Comparison of ENCODE assay signal across 20 cellular contexts in the genomic region with DNA sequence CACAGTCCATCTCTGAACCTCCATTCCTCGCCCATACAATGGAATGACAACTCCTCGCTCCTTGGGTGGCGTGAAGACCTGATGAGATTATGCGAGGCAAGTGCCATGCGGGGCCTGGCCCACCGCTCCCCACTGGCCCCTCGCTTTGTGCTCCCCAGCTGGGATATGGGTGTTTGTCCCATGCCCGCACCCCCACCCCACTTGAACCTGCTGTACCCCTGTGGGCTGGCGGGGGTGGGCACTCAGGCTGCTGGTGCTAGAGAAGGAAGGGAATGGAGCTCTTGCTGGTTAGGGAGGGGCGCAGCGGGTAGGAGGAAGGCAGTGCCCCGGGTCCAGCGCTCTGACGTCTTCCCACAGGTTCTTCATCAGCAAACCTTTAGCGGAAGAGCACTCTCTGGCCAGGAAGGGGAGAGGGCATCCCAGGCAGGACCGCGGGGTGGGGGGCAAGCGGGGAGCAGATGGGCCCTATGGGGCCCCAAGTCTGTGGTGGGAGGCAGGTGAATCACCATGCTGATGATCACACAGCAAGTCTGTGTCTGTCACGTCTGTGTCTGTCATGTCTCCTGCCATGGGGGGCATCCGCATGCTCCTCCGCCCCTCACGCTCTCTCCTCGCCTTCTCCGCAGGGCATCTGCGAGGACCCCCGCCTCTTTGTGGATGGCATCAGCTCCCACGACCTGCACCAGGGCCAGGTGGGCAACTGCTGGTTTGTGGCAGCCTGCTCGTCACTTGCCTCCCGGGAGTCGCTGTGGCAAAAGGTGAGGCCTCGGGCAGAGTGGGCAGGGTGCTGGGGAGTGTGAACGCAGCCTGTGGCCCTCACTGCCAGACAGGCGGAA. TPM values are rescaled to one million over a fixed set of nuclear protein-coding genes. Genes with fewer than 3 reads are reported as not detected.
"Had no signal": no experiment of that assay in that cellular context is flagged by ENCODE, and none has a peak within 500 bp of the region (broad histone marks: within the 10 kb centered on the region; RNA-seq: fewer than 3 reads in every experiment).

No MANE protein-coding gene starts in this region.

- H3K9me3 Mint-ChIP-seq: activated CD4-positive, alpha-beta memory T cell treated with anti-CD3 and anti-CD28 coated beads, Interleukin-2, amount 10 ng/mL, durations not matched to agents 7 days and 5 days; activated T-cell treated with anti-CD3 and anti-CD28 coated beads, Interleukin-2, amount 50 U/mL, for 24 hours; naive thymus-derived CD4-positive, alpha-beta T cell had no signal

- ATAC-seq: esophagus mucosa; naive thymus-derived CD4-positive, alpha-beta T cell; right lobe of liver had no signal

- H3K27me3 Mint-ChIP-seq: activated CD4-positive, alpha-beta memory T cell treated with anti-CD3 and anti-CD28 coated beads, Interleukin-2, amount 10 ng/mL, durations not matched to agents 7 days and 5 days; activated T-cell treated with anti-CD3 and anti-CD28 coated beads, Interleukin-2, amount 50 U/mL, for 24 hours; naive thymus-derived CD4-positive, alpha-beta T cell; progenitor cell of endocrine pancreas had no signal

- H3K9me3 ChIP-seq: colonic mucosa, right lobe of liver had no signal

- H3K36me3 ChIP-seq: cardiac muscle cell, colonic mucosa had no signal

- DNase-seq: activated CD4-positive, alpha-beta memory T cell treated with anti-CD3 and anti-CD28 coated beads, Interleukin-2, amount 10 ng/mL, durations not matched to agents 7 days and 5 days; activated naive CD4-positive, alpha-beta T cell treated with anti-CD3 and anti-CD28 coated beads, Interleukin-2, amount 50 U/mL, for 16 hours; activated T-cell treated with anti-CD3 and anti-CD28 coated beads, Interleukin-2, amount 50 U/mL, for 24 hours; colonic mucosa; hippocampal formation; kidney glomerular epithelial cell; mammary epithelial cell; naive thymus-derived CD4-positive, alpha-beta T cell; stimulated activated CD4-positive, alpha-beta T cell treated with anti-CD3 and anti-CD28 coated beads, Interleukin-12 subunit alpha, Interleukin-12 subunit beta, amount 100 ng/mL, for 4 hours; stimulated activated CD4-positive, alpha-beta T cell treated with anti-CD3 and anti-CD28 coated beads, Interleukin-2, amount 100 ng/mL, for 24 hours had no signal

- H3K4me3 Mint-ChIP-seq: activated CD4-positive, alpha-beta memory T cell treated with anti-CD3 and anti-CD28 coated beads, Interleukin-2, amount 10 ng/mL, durations not matched to agents 7 days and 5 days; activated T-cell treated with anti-CD3 and anti-CD28 coated beads, Interleukin-2, amount 50 U/mL, for 24 hours; naive thymus-derived CD4-positive, alpha-beta T cell had no signal

- H3K27ac Mint-ChIP-seq: activated CD4-positive, alpha-beta memory T cell treated with anti-CD3 and anti-CD28 coated beads, Interleukin-2, amount 10 ng/mL, durations not matched to agents 7 days and 5 days; activated T-cell treated with anti-CD3 and anti-CD28 coated beads, Interleukin-2, amount 50 U/mL, for 24 hours; naive thymus-derived CD4-positive, alpha-beta T cell; progenitor cell of endocrine pancreas had no signal

- H3K27ac ChIP-seq: cardiac muscle cell, right lobe of liver, VCaP had no signal

- H3K27me3 ChIP-seq: cardiac muscle cell, colonic mucosa, right lobe of liver had no signal

- H3K4me3 ChIP-seq: cardiac muscle cell, colonic mucosa, right lobe of liver had no signal

RNA-seq across cellular contexts. Expression of a gene that starts 9.4 kb away (rescaled TPM):
- total RNA-seq: activated CD4-positive, alpha-beta memory T cell treated with anti-CD3 and anti-CD28 coated beads, Interleukin-2, amount 10 ng/mL, durations not matched to agents 7 days and 5 days; cardiac muscle cell; esophagus mucosa; mammary epithelial cell; mononuclear cell; progenitor cell of endocrine pancreas; T-helper 1 cell treated with Interleukin-12 subunit alpha and Interleukin-12 subunit beta and Interleukin-4 antibody, amounts not matched to agents 30 ng/mL and 1 ng/mL, for 36 hours; urinary bladder had no signal
- polyA plus RNA-seq: adipose tissue; cardiac muscle cell; mammary epithelial cell; naive thymus-derived CD4-positive, alpha-beta T cell; thymus; urinary bladder had no signal

RNA-seq across cellular contexts. Expression of a gene that starts 34.8 kb away (rescaled TPM):
- polyA plus RNA-seq: naive thymus-derived CD4-positive, alpha-beta T cell had no signal

RNA-seq across cellular contexts. Expression of a gene that starts 59.1 kb away (rescaled TPM):
- total RNA-seq: activated CD4-positive, alpha-beta memory T cell treated with anti-CD3 and anti-CD28 coated beads, Interleukin-2, amount 10 ng/mL, durations not matched to agents 7 days and 5 days; cardiac muscle cell; mammary epithelial cell; mononuclear cell; naive thymus-derived CD4-positive, alpha-beta T cell; progenitor cell of endocrine pancreas; right lobe of liver; T-helper 1 cell treated with Interleukin-12 subunit alpha and Interleukin-12 subunit beta and Interleukin-4 antibody, amounts not matched to agents 30 ng/mL and 1 ng/mL, for 36 hours; urinary bladder had no signal
- polyA plus RNA-seq: cardiac muscle cell; mammary epithelial cell; naive thymus-derived CD4-positive, alpha-beta T cell; thymus; urinary bladder had no signal
